ENCODE assay signal across 9 cellular contexts in the genomic region with DNA sequence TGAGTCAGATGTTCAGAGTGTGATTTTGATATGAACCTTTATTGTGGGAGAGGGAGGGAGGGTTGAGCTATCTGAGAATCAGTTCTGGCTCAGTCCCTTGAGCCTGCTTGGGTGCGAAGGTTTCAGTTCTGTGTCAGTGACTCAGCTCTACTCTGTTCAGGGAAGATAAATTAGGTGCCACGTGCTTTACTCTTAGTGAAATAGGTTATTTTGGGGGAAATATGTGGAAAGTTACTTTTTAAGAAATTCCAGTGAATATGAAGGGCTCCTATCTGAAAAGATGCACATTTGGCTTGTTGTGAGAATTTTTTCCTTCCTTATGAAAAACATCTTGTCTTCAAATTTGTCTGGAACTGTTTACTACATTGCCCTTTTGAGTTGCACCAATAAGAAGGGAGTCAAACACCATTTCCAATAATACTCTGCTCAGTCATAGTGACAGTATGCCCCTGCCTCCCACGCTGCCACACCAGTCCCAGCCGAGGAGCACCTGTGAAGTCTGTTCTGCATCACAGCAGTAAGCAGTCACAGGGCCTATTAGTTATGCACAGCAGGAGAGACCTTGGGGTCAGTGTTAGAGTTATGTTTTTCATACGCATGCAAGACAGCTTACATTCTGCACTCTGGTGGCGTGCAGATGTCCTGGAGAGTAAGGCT. TPM values are rescaled to one million over a fixed set of nuclear protein-coding genes. Genes with fewer than 3 reads are reported as not detected.
DNase-seq lines count a peak whose midpoint lies in the region; ATAC-seq and TF ChIP-seq lines count a peak whose summit lies in the region.
"Had no signal": no experiment of that assay in that cellular context is flagged by ENCODE, and none has a peak within 500 bp of the region (broad histone marks: within the 10 kb centered on the region; RNA-seq: fewer than 3 reads in every experiment).

No MANE protein-coding gene starts in this region.

- H3K4me3 ChIP-seq in Peyer's patch = no peak overlapping the region
- H3K4me3 ChIP-seq in upper lobe of right lung = no peak overlapping the region
- H3K4me3 ChIP-seq: A549 had no signal

- no peak for TF ChIP-seq POLR2A in Peyer's patch (IDR thresholded peaks at IDR 0.05)

- H3K27ac ChIP-seq in Peyer's patch (peak overlapping the region in 3 of 4 donors; percentile 9 to 32 (median 31)), upper lobe of right lung (no peak overlapping the region)
- H3K27ac ChIP-seq: A549 had no signal

- intact Hi-C loops in upper lobe of right lung (cut with DNase I) = no loop called here

- peaks cover 0 to 4% (median 2%) of the 10 kb centered on the region in 4 donors for H3K4me1 ChIP-seq in Peyer's patch
- no peaks in the 10 kb centered on the region for H3K4me1 ChIP-seq in upper lobe of right lung
- H3K4me1 ChIP-seq: A549 had no signal

- TF ChIP-seq CTCF in Peyer's patch (IDR thresholded peaks at IDR 0.05) (no peak), upper lobe of right lung (IDR thresholded peaks at IDR 0.05) (no peak)

- H3K36me3 ChIP-seq in Peyer's patch (no peaks in the 10 kb centered on the region), upper lobe of right lung (no peaks in the 10 kb centered on the region)

- H3K27me3 ChIP-seq in Peyer's patch (no peaks in the 10 kb centered on the region), upper lobe of right lung (no peaks in the 10 kb centered on the region)

- H3K9me3 ChIP-seq in Peyer's patch (no peaks in the 10 kb centered on the region), upper lobe of right lung (no peaks in the 10 kb centered on the region)
- H3K9me3 ChIP-seq: A549 had no signal

- ATAC-seq in HG02678 (IDR thresholded peaks at IDR 0.05; ENCODE audit: unreplicated experiment) (peak; percentile 99), upper lobe of right lung (peak; percentile 58)
- ATAC-seq: A549 had no signal

- DNase-seq in NCI-H2227 (lab: John Stamatoyannopoulos, UW; ENCODE audit: unreplicated experiment) = peak; percentile 20
- no peak for DNase-seq in NCI-H2227 treated with DMSO at 0.1 percent for 48 hours (lab: John Stamatoyannopoulos, UW)
- peak in 2 of 3 donors; percentile 69 to 76 for DNase-seq in Peyer's patch
- DNase-seq in glomerular visceral epithelial cell (ENCODE audit: extremely low spot score) = peak; percentile 7
- no peak for DNase-seq in upper lobe of right lung
- DNase-seq in NCI-H345 treated with DMSO at 0.1 percent for 48 hours (lab: John Stamatoyannopoulos, UW; ENCODE audit: unreplicated experiment) = no peak
- no peak for DNase-seq in anterior cingulate cortex (lab: John Stamatoyannopoulos, UW)

RNA-seq across cellular contexts. Expression of a gene that starts 32.8 kb away (rescaled TPM):
- total RNA-seq in Peyer's patch (10 to 100 TPM in 1 of 4 donors, 1 to 10 TPM in 3; 1.3 to 11.9 (median 2.4) TPM), upper lobe of right lung (0.98 TPM)

Comparison
In these comparisons a context has a peak if more than half of its experiments do, and no peak if none do; other contexts are left out.
1. DNase-seq: peak in NCI-H2227 (single experiment), Peyer's patch (2 of 3) and glomerular visceral epithelial cell (single experiment); none in NCI-H2227 treated with DMSO at 0.1 percent for 48 hours (single experiment), upper lobe of right lung (single experiment), NCI-H345 treated with DMSO at 0.1 percent for 48 hours (single experiment) and anterior cingulate cortex (0 of 58).